ENCODE assay signal across 35 cellular contexts in the genomic region with DNA sequence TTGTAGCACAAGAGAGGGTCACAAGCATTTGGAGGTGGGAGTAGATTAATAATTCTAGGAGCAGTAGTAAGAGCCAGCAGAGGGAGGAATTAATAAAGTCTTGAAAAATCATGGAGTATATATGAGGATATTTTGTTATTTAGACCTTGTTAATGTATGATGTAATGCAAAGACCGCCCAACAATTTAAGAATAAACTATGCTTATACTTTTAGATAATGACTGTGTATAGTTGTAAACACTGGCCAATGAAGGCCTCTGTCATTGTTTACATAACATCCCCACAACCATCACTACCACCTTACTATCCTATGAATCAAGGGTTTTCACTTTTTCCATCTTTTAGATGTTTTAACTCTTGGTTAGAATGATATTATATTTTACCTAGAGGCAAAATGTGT. TPM values are rescaled to one million over a fixed set of nuclear protein-coding genes. Genes with fewer than 3 reads are reported as not detected.
"Had no signal": no experiment of that assay in that cellular context is flagged by ENCODE, and none has a peak within 500 bp of the region (broad histone marks: within the 10 kb centered on the region; RNA-seq: fewer than 3 reads in every experiment).

No MANE protein-coding gene starts in this region.

- H3K36me3 ChIP-seq: adrenal gland, ascending aorta, brain microvascular endothelial cell, breast epithelium, cardiac muscle cell had no signal

- H3K27me3 ChIP-seq: adrenal gland, ascending aorta, body of pancreas, brain microvascular endothelial cell, breast epithelium, cardiac muscle cell had no signal

- ATAC-seq: activated naive CD4-positive, alpha-beta T cell treated with anti-CD3 and anti-CD28 coated beads, Interleukin-2, amount 50 U/mL, for 72 hours; activated naive CD8-positive, alpha-beta T cell treated with anti-CD3 and anti-CD28 coated beads, Interleukin-2, amount 50 U/mL, for 24 hours; activated T-cell treated with anti-CD3 and anti-CD28 coated beads, Interleukin-2, amount 50 U/mL, for 4 hours; activated T-cell treated with anti-CD3 and anti-CD28 coated beads, Interleukin-2, amount 50 U/mL, for 72 hours; activated T-helper 17 cell treated with anti-CD3 and anti-CD28 coated beads, Interleukin-2, amount 50 U/mL, for 72 hours; body of pancreas had no signal

- H3K9me3 ChIP-seq: adrenal gland, ascending aorta, body of pancreas, breast epithelium had no signal

- H3K4me3 ChIP-seq: adrenal gland, ascending aorta, body of pancreas, breast epithelium, cardiac muscle cell had no signal

- H3K27ac ChIP-seq: adrenal gland, ascending aorta, body of pancreas, brain microvascular endothelial cell, breast epithelium, cardiac muscle cell had no signal

- FAIRE-seq: astrocyte, bronchial epithelial cell had no signal

- DNase-seq: activated effector memory CD4-positive, alpha-beta T cell treated with anti-CD3 and anti-CD28 coated beads, Interleukin-2, amount 50 U/mL, for 16 hours; activated effector memory CD4-positive, alpha-beta T cell treated with Interleukin-2 at 50 U/mL for 16 hours; activated gamma-delta T cell; activated gamma-delta T cell treated with Interleukin-2 at 50 U/mL for 16 hours; activated naive CD4-positive, alpha-beta T cell; activated naive CD4-positive, alpha-beta T cell treated with anti-CD3 and anti-CD28 coated beads for 36 hours; activated naive CD4-positive, alpha-beta T cell treated with anti-CD3 and anti-CD28 coated beads, Interleukin-2, amount 10 ng/mL, durations not matched to agents 7 days and 5 days; activated naive CD4-positive, alpha-beta T cell treated with anti-CD3 and anti-CD28 coated beads, Interleukin-2, amount 50 U/mL, for 16 hours; activated naive CD4-positive, alpha-beta T cell treated with Interleukin-2 at 50 U/mL for 16 hours; activated naive CD8-positive, alpha-beta T cell treated with anti-CD3 and anti-CD28 coated beads for 36 hours; activated naive CD8-positive, alpha-beta T cell treated with anti-CD3 and anti-CD28 coated beads, Interleukin-2, amount 10 ng/mL, durations not matched to agents 7 days and 5 days; activated naive CD8-positive, alpha-beta T cell treated with anti-CD3 and anti-CD28 coated beads, Interleukin-2, amount 50 U/mL, for 24 hours; activated T-cell treated with anti-CD3 and anti-CD28 coated beads, Interleukin-2, amount 50 U/mL, for 24 hours; activated T-cell treated with anti-CD3 and anti-CD28 coated beads, Interleukin-2, amount 50 U/mL, for 4 hours; activated T-cell treated with anti-CD3 and anti-CD28 coated beads, Interleukin-2, amount 50 U/mL, for 48 hours; activated T-cell treated with anti-CD3 and anti-CD28 coated beads, Interleukin-2, amount 50 U/mL, for 72 hours; adrenal gland; amniotic stem cell; amygdala; anterior cingulate cortex; aorta; body of pancreas; brain microvascular endothelial cell; caudate nucleus; central memory CD4-positive, alpha-beta T cell; cerebellar nuclear complex had no signal

- H3K4me1 ChIP-seq: adrenal gland, ascending aorta, body of pancreas, breast epithelium had no signal

RNA-seq across cellular contexts. Expression of gene OSR1, which starts 37.6 kb away (rescaled TPM):
- total RNA-seq: activated naive CD4-positive, alpha-beta T cell treated with anti-CD3 and anti-CD28 coated beads for 36 hours; activated naive CD4-positive, alpha-beta T cell treated with anti-CD3 and anti-CD28 coated beads, Interleukin-2, amount 50 U/mL, for 72 hours; activated naive CD8-positive, alpha-beta T cell treated with anti-CD3 and anti-CD28 coated beads for 36 hours; activated naive CD8-positive, alpha-beta T cell treated with anti-CD3 and anti-CD28 coated beads, Interleukin-2, amount 10 ng/mL, durations not matched to agents 7 days and 5 days; activated T-cell treated with anti-CD3 and anti-CD28 coated beads, Interleukin-2, amount 50 U/mL, for 4 hours; activated T-cell treated with anti-CD3 and anti-CD28 coated beads, Interleukin-2, amount 50 U/mL, for 72 hours; activated T-helper 1 cell treated with anti-CD3 and anti-CD28 coated beads, Interleukin-12 subunit alpha, Interleukin-12 subunit beta, Interleukin-2, Interleukin-4 antibody, amounts not matched to agents 30 ng/mL and 10 ng/mL and 1 ng/mL, durations not matched to agents 14 hours and 24 hours and 36 hours; activated T-helper 17 cell treated with anti-CD3 and anti-CD28 coated beads, Interleukin-2, amount 50 U/mL, for 72 hours; activated T-helper 2 cell treated with anti-CD3 and anti-CD28 coated beads, Interferon-gamma antibody, Interleukin-2, Interleukin-4, amounts not matched to agents 10 μg/mL and 5 μg/mL and 100 μg/mL, durations not matched to agents 14 hours and 24 hours and 36 hours had no signal
